8 cellular contexts compared by ENCODE assay signal in the genomic region with DNA sequence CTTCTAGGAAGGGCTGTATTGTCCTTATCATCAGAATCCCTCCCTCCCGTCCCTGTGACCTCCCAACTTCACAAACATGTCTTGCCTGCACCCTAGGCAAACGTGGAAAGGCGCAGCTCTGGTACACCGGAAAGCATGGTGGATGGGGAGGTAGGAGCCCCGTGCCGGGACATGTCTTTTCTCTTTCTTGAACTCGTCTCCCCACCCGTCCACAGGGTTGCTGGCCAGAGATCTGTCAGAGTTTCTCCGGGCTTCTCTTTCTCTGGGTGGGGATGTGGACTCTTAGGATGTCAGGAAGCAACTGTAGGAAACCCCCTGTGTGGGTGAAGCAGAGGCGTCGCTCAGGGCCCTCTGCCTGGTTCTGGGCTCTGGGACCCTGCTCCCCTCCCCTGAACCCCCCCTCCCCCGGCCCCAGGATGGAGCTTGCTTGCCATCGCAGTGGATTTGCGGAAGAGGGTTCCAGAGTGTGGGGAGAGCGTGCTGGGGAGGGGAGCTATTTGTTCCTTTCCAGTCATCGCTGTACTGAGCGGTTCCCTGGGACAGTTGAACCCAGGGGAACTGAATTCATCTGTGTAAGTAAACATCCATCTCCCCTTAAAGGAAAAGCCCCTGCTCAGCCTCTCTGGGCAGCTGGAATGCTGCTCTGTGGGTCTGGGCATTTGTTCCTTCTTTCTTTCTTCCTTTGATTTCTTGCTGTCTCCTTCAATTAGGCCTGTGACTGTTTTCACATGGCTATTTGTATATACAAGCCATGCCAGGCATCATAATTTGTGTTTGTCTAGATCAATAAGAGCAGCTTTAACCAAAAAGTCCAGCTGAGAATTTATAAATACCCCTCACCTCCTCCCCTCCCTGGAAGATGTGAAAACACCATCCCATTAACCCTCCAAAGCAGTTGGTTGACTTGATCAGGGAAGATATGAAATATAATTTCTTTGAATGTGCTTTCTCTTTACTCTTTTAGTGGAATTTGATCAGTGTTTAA.
DNase-seq lines count a peak whose midpoint lies in the region; ATAC-seq, FAIRE-seq and TF ChIP-seq lines count a peak whose summit lies in the region.

No MANE protein-coding gene starts in this region.

- intact Hi-C loops in Caco-2 (cut with micrococcal nuclease; ENCODE audit: unreplicated experiment), result no loop called here
- intact Hi-C loops in posterior vena cava (cut with DNase I), result no loop called here

- H3K27ac ChIP-seq in SK-N-MC, result peak overlapping the region; percentile 94

- H3K27me3 ChIP-seq in Caco-2 (replicated peaks; ENCODE audit: control insufficient read depth, insufficient read depth, low read length), result no peaks in the 10 kb centered on the region

- DNase-seq in Caco-2, result no peak
- DNase-seq in SK-N-MC (ENCODE audit: low read depth, low spot score), result no peak
- DNase-seq in fibroblast of peridontal ligament (ENCODE audit: extremely low read depth), result peak; percentile 56
- DNase-seq in posterior vena cava (ENCODE audit: low spot score), result peak; percentile 68
- DNase-seq in G401 (ENCODE audit: low spot score), result no peak
- no peak for DNase-seq in stimulated activated CD4-positive, alpha-beta T cell treated with anti-CD3 and anti-CD28 coated beads, Interleukin-15, amount 100 ng/mL, for 24 hours
- DNase-seq in D721Med (ENCODE audit: insufficient read length, low spot score), result no peak

- peak overlapping the region; percentile 70 for H3K9ac ChIP-seq in SK-N-MC (ENCODE audit: insufficient read length)

- FAIRE-seq in D721Med (lab: Jason Lieb, UNC), result no peak

- POLR2A ChIA-PET in Caco-2 (lab: Charles Lee), result no interaction called here

- in situ Hi-C loops in G401 (cut with HindIII; ENCODE audit: low sequenced_read_pairs), result no loop called here

- H3K4me3 ChIP-seq in Caco-2 (ENCODE audit: low read depth, low read length) (no peak overlapping the region), SK-N-MC (peak overlapping the region; percentile 74)

- H3K4me3 Mint-ChIP-seq in Caco-2 (ENCODE audit: unreplicated experiment), result no peak overlapping the region

- H3K36me3 ChIP-seq in Caco-2 (ENCODE audit: control insufficient read depth, insufficient read depth, low read length) (no peaks in the 10 kb centered on the region), SK-N-MC (ENCODE audit: insufficient read depth, low read length) (no peaks in the 10 kb centered on the region)

- TF ChIP-seq CTCF in Caco-2 (IDR thresholded peaks at IDR 0.05; ENCODE audit: insufficient read depth in 1 of 2, low read depth in 1 of 2, low read length in 1 of 2, severe bottlenecking in 1 of 2, unreplicated experiment in 1 of 2), result no peak
- no peak for TF ChIP-seq CTCF in D721Med (IDR thresholded peaks at IDR 0.05; ENCODE audit: insufficient read depth, missing control alignments)

- H3K36me3 Mint-ChIP-seq in Caco-2 (ENCODE audit: insufficient read depth, unreplicated experiment), result peaks cover 36% of the 10 kb centered on the region

- H3K27me3 Mint-ChIP-seq in Caco-2 (ENCODE audit: insufficient read depth, unreplicated experiment), result no peaks in the 10 kb centered on the region

- H3K9me3 Mint-ChIP-seq in Caco-2 (ENCODE audit: unreplicated experiment), result no peaks in the 10 kb centered on the region

- H3K4me1 ChIP-seq in Caco-2, result peaks cover 61% of the 10 kb centered on the region

- peak overlapping the region; percentile 91 for H3K27ac Mint-ChIP-seq in Caco-2 (ENCODE audit: unreplicated experiment)

- BruUV-seq in Caco-2 (replicated peaks; lab: Mats Ljungman, UMichigan), result no TSS peak

- no peak for ATAC-seq in GM19463 (IDR thresholded peaks at IDR 0.05; ENCODE audit: unreplicated experiment)

- H3K9me3 ChIP-seq in Caco-2, result no peaks in the 10 kb centered on the region
- H3K9me3 ChIP-seq in SK-N-MC (ENCODE audit: low read depth, low read length), result no peaks in the 10 kb centered on the region

- peaks cover 78% of the 10 kb centered on the region for H3K4me1 Mint-ChIP-seq in Caco-2 (ENCODE audit: low read depth, unreplicated experiment)

- CTCF ChIA-PET in Caco-2 (lab: Charles Lee), result interaction anchor here (0.6 kb wide), 1 partner anchor 192 kb away, joined by 3 read pairs; no protein-coding TSS in a partner anchor

Comparison
In these comparisons a context has a peak if more than half of its experiments do, and no peak if none do; other contexts are left out.
1. DNase-seq: peak in fibroblast of peridontal ligament (single experiment) and posterior vena cava (single experiment); none in Caco-2 (0 of 2), SK-N-MC (single experiment), G401 (single experiment), stimulated activated CD4-positive, alpha-beta T cell treated with anti-CD3 and anti-CD28 coated beads, Interleukin-15, amount 100 ng/mL, for 24 hours (single experiment) and D721Med (single experiment).